Comparison of ENCODE assay signal across 22 cellular contexts in the genomic region with DNA sequence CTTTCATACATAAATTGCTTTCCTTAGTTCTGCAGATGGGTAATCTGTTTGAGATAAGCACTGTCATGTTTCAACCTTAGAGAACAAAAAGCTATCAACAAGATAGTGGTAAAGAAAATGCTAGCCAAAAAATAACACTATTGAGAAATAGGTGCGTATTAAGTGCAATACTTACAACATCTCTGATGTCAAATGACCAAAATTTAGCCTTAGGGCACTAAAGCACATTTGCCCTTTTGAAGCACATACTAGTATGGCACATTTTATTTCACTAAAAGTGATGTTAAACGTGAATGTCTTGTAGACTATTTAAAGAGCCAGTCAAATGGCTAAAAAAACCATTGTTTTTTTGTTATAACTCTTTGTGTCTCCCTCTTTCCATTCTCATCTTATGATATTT.
"Had no signal": no experiment of that assay in that cellular context is flagged by ENCODE, and none has a peak within 500 bp of the region (broad histone marks: within the 10 kb centered on the region; RNA-seq: fewer than 3 reads in every experiment).

No MANE protein-coding gene starts in this region.

- H3K9me3 Mint-ChIP-seq: dendritic cell treated with granulocyte-macrophage colony-stimulating factor and Interleukin-4, amounts not matched to agents 40 ng/mL and 50 ng/mL, for 4 days; neural crest cell had no signal

- DNase-seq: activated CD4-positive, alpha-beta T cell treated with anti-CD3 and anti-CD28 coated beads, Interleukin-2, amount 50 U/mL, for 1 hour; activated CD4-positive, CD25-positive, alpha-beta regulatory T cell treated with anti-CD3 and anti-CD28 coated beads, Interleukin-2, amount 50 U/mL, for 72 hours; activated CD8-positive, alpha-beta memory T cell treated with anti-CD3 and anti-CD28 coated beads, Interleukin-2, amount 50 U/mL, for 48 hours; activated effector memory CD4-positive, alpha-beta T cell treated with Interleukin-2 at 50 U/mL for 16 hours; activated naive CD4-positive, alpha-beta T cell treated with anti-CD3 and anti-CD28 coated beads, Interleukin-2, amount 10 ng/mL, durations not matched to agents 7 days and 5 days; activated T-cell treated with anti-CD3 and anti-CD28 coated beads, Interleukin-2, amount 50 U/mL, for 48 hours; adrenal gland; effector CD8-positive, alpha-beta T cell; foreskin melanocyte; kidney; mammary epithelial cell; stimulated activated CD4-positive, alpha-beta T cell treated with anti-CD3 and anti-CD28 coated beads, Interleukin-12 subunit alpha, Interleukin-12 subunit beta, amount 100 ng/mL, for 4 hours; stimulated activated CD4-positive, alpha-beta T cell treated with anti-CD3 and anti-CD28 coated beads, Interleukin-1b, Interleukin-23, amount 100 ng/mL, for 48 hours; stimulated activated CD8-positive, alpha-beta memory T cell treated with anti-CD3 and anti-CD28 coated beads, Interleukin-4, amount 100 ng/mL, for 48 hours; stimulated activated naive CD4-positive, alpha-beta T cell; tibial artery had no signal

- ATAC-seq: left lobe of liver had no signal

- H3K4me3 Mint-ChIP-seq: activated naive CD4-positive, alpha-beta T cell treated with anti-CD3 and anti-CD28 coated beads, Interleukin-2, amount 10 ng/mL, durations not matched to agents 7 days and 5 days; dendritic cell treated with granulocyte-macrophage colony-stimulating factor and Interleukin-4, amounts not matched to agents 40 ng/mL and 50 ng/mL, for 4 days; neural crest cell; T-helper 1 cell treated with Interleukin-12 subunit alpha and Interleukin-12 subunit beta and Interleukin-4 antibody, amounts not matched to agents 30 μg/mL and 1 μg/mL, for 36 hours had no signal

- H3K9me3 ChIP-seq: adrenal gland, tibial artery had no signal

- H3K27ac Mint-ChIP-seq: activated naive CD4-positive, alpha-beta T cell treated with anti-CD3 and anti-CD28 coated beads, Interleukin-2, amount 10 ng/mL, durations not matched to agents 7 days and 5 days; dendritic cell treated with granulocyte-macrophage colony-stimulating factor and Interleukin-4, amounts not matched to agents 40 ng/mL and 50 ng/mL, for 4 days; progenitor cell of endocrine pancreas; T-helper 1 cell treated with Interleukin-12 subunit alpha and Interleukin-12 subunit beta and Interleukin-4 antibody, amounts not matched to agents 30 μg/mL and 1 μg/mL, for 36 hours had no signal

- H3K36me3 ChIP-seq: adrenal gland had no signal

- H3K27me3 Mint-ChIP-seq: activated naive CD4-positive, alpha-beta T cell treated with anti-CD3 and anti-CD28 coated beads, Interleukin-2, amount 10 ng/mL, durations not matched to agents 7 days and 5 days; dendritic cell treated with granulocyte-macrophage colony-stimulating factor and Interleukin-4, amounts not matched to agents 40 ng/mL and 50 ng/mL, for 4 days; progenitor cell of endocrine pancreas had no signal

- H3K4me3 ChIP-seq: adrenal gland, cardiac muscle cell, tibial artery had no signal

- H3K27me3 ChIP-seq: adrenal gland, cardiac muscle cell, tibial artery had no signal
